Comparison of ENCODE assay signal across 8 cellular contexts in genomic region chr9:125190371-125190801, GRCh38. TPM values are rescaled to one million over a fixed set of nuclear protein-coding genes. Genes with fewer than 3 reads are reported as not detected.
DNase-seq lines count a peak whose midpoint lies in the region; ATAC-seq and TF ChIP-seq lines count a peak whose summit lies in the region.

No MANE protein-coding gene starts in this region.

- DNase-seq in GM12864 (ENCODE audit: low read depth): no peak
- DNase-seq in NT2/D1 (ENCODE audit: low read depth, low spot score): no peak
- no peak for DNase-seq in breast epithelium (ENCODE audit: low spot score in 2 of 2)
- DNase-seq in memory B cell (ENCODE audit: low spot score in 2 of 2): no peak
- DNase-seq in tibial nerve (ENCODE audit: low spot score in 2 of 2): no peak
- no peak for DNase-seq in NCI-H226
- DNase-seq in DMS79 (lab: John Stamatoyannopoulos, UW): no peak

- TF ChIP-seq POLR2A in breast epithelium (IDR thresholded peaks at IDR 0.05) (no peak), tibial nerve (IDR thresholded peaks at IDR 0.05) (no peak)

- peak overlapping the region; percentile 80 for H3K27ac Mint-ChIP-seq in memory B cell

- H3K27me3 Mint-ChIP-seq in memory B cell: no peaks in the 10 kb centered on the region

- H3K36me3 ChIP-seq in NT2/D1 (ENCODE audit: insufficient read depth, insufficient read length, low read length) (peaks cover 6% of the 10 kb centered on the region), breast epithelium (no peaks in the 10 kb centered on the region), tibial nerve (no peaks in the 10 kb centered on the region)

- ATAC-seq in memory B cell (ENCODE audit: low read depth) (no peak), GM21576 (IDR thresholded peaks at IDR 0.05; ENCODE audit: unreplicated experiment) (no peak)

- no peaks in the 10 kb centered on the region for H3K9me3 ChIP-seq in NT2/D1 (ENCODE audit: insufficient read depth, low read length)
- no peaks in the 10 kb centered on the region for H3K9me3 ChIP-seq in breast epithelium
- H3K9me3 ChIP-seq in tibial nerve: no peaks in the 10 kb centered on the region

- intact Hi-C loops in breast epithelium (cut with DNase I; ENCODE audit: low total_unique reads): no loop called here

- H3K9me3 Mint-ChIP-seq in memory B cell: no peaks in the 10 kb centered on the region

- WGBS in tibial nerve, 2 donors: 63 to 71% methylated on average over 13 of the region's 13 CpGs

- H3K27ac ChIP-seq in breast epithelium (peak overlapping the region; percentile 97), tibial nerve (peak overlapping the region; percentile 81 to 98 (median 96))

- H3K27me3 ChIP-seq in NT2/D1 (ENCODE audit: insufficient read depth, insufficient read length): no peaks in the 10 kb centered on the region
- no peaks in the 10 kb centered on the region for H3K27me3 ChIP-seq in breast epithelium
- H3K27me3 ChIP-seq in tibial nerve: no peaks in the 10 kb centered on the region

- TF ChIP-seq CTCF in GM12864 (IDR thresholded peaks at IDR 0.05; ENCODE audit: low read depth, low read length, missing control alignments) (no peak), breast epithelium (IDR thresholded peaks at IDR 0.05) (no peak), tibial nerve (IDR thresholded peaks at IDR 0.05) (no peak)

- peak overlapping the region; percentile 83 for H3K9ac ChIP-seq in NT2/D1 (ENCODE audit: insufficient read length, low read depth)

- no peak for TF ChIP-seq EP300 in tibial nerve (IDR thresholded peaks at IDR 0.05)

- H3K4me1 Mint-ChIP-seq in memory B cell: peaks cover 18% of the 10 kb centered on the region

- H3K4me1 ChIP-seq in NT2/D1 (ENCODE audit: insufficient read depth, insufficient read length) (no peaks in the 10 kb centered on the region), breast epithelium (no peaks in the 10 kb centered on the region), tibial nerve (peaks cover 0 to 45% (median 23%) of the 10 kb centered on the region in 4 donors)

- peak overlapping the region; percentile 94 for H3K4me3 Mint-ChIP-seq in memory B cell

- H3K4me3 ChIP-seq in GM12864 (ENCODE audit: low read depth, low read length) (peak overlapping the region; percentile 77), NT2/D1 (ENCODE audit: insufficient read length, low read depth) (peak overlapping the region; percentile 91), breast epithelium (peak overlapping the region; percentile 98), tibial nerve (peak overlapping the region; percentile 57 to 99 (median 94))

- H3K36me3 Mint-ChIP-seq in memory B cell: no peaks in the 10 kb centered on the region

RNA-seq across cellular contexts. Expression of gene PPP6C, which starts 0.8 kb away (rescaled TPM):
- total RNA-seq in breast epithelium (10 to 100 TPM; 34.4 to 50.2 (median 42.1) TPM), tibial nerve (10 to 100 TPM; 30.6 to 32.7 (median 31.6) TPM)

RNA-seq across cellular contexts. Expression of gene RABEPK, which starts 10.0 kb away (rescaled TPM):
- total RNA-seq in breast epithelium: 10 to 100 TPM; 14.0 to 25.6 (median 17.9) TPM
- 10 to 100 TPM; 10.7 to 25.5 (median 17.2) TPM for total RNA-seq in tibial nerve

RNA-seq across cellular contexts. Expression of gene SCAI, which starts 47.1 kb away (rescaled TPM):
- total RNA-seq in breast epithelium (10 to 100 TPM in 2 of 3 donors, 1 to 10 TPM in 1; 9.3 to 12.9 (median 11.5) TPM), tibial nerve (10 to 100 TPM in 1 of 4 donors, 1 to 10 TPM in 3; 8.8 to 19.2 (median 9.4) TPM)

RNA-seq across cellular contexts. Expression of gene HSPA5, which starts 50.8 kb away (rescaled TPM):
- 100 to 1,000 TPM in 1 of 3 donors, 10 to 100 TPM in 2; 91.9 to 125 (median 95.1) TPM for total RNA-seq in breast epithelium
- total RNA-seq in tibial nerve: 100 to 1,000 TPM in 1 of 4 donors, 10 to 100 TPM in 3; 59.0 to 140 (median 84.9) TPM
